ENCODE assay signal across 27 cellular contexts in genomic region chr3:33644598-33644997, GRCh38.
DNase-seq lines count a peak whose midpoint lies in the region; ATAC-seq, FAIRE-seq and TF ChIP-seq lines count a peak whose summit lies in the region.
"Had no signal": no experiment of that assay in that cellular context is flagged by ENCODE, and none has a peak within 500 bp of the region (broad histone marks: within the 10 kb centered on the region; RNA-seq: fewer than 3 reads in every experiment).

No MANE protein-coding gene starts in this region.

- H3K4me1 ChIP-seq in HEK293 (ENCODE audit: control insufficient read depth, insufficient read depth, low read length) (no peaks in the 10 kb centered on the region), colonic mucosa (no peaks in the 10 kb centered on the region)
- H3K4me1 ChIP-seq: upper lobe of right lung had no signal

- POLR2A ChIA-PET in HEK293 (lab: Yijun Ruan, JAX) = interaction anchor here (0.6 to 2.5 kb wide), 2 partner anchors 14 to 106 kb away, joined by 6 to 16 read pairs; no protein-coding TSS in a partner anchor

- DNase-seq in COR-L47 (lab: John Stamatoyannopoulos, UW) (peak; percentile 5), germinal center (ENCODE audit: low spot score) (no peak), immature natural killer cell (no peak), colonic mucosa (no peak)
- DNase-seq: activated gamma-delta T cell; activated naive CD8-positive, alpha-beta T cell treated with anti-CD3 and anti-CD28 coated beads, Interleukin-2, amount 10 ng/mL, durations not matched to agents 7 days and 5 days; activated T-cell treated with anti-CD3 and anti-CD28 coated beads, Interleukin-2, amount 50 U/mL, for 24 hours; DMS153; esophagus squamous epithelium; foreskin melanocyte; GDM1; HFFc6; NCI-H1930; ovary; SIG-M5; stimulated activated naive B cell treated with anti-CD40 and anti-IgM and Interleukin-4, amounts not matched to agents 10 μg/mL and 1 μg/mL and 100 μg/mL, for 72 hours; upper lobe of right lung had no signal

- intact Hi-C loops in colonic mucosa (cut with DNase I) = no loop called here

- H3K9ac ChIP-seq in colonic mucosa (ENCODE audit: low read depth in 2 of 2, low read length in 2 of 2) = no peak overlapping the region

- FAIRE-seq in islet of Langerhans (lab: Jason Lieb, UNC) = peak; percentile 43

- no peak for ATAC-seq in GM19397 (IDR thresholded peaks at IDR 0.05; ENCODE audit: unreplicated experiment)
- ATAC-seq: natural killer cell treated with Interleukin-12 subunit alpha and Interleukin-12 subunit beta and Interleukin-15 and Interleukin-18, amount 100 ng/mL, for 72 hours; stimulated activated naive B cell treated with anti-CD40 and anti-IgM and Interleukin-4, amounts not matched to agents 10 μg/mL and 1 μg/mL and 100 μg/mL, for 72 hours had no signal

- H3K36me3 ChIP-seq in HEK293 (ENCODE audit: control insufficient read depth in 2 of 2, insufficient read depth in 1 of 2, low read length in 2 of 2) (no peaks in the 10 kb centered on the region), colonic mucosa (no peaks in the 10 kb centered on the region)
- H3K36me3 ChIP-seq: ascending aorta, ovary had no signal

- no peak overlapping the region for H3K27ac ChIP-seq in HEK293 (ENCODE audit: extremely low read depth, low read depth, low read length)
- peak overlapping the region; percentile 64 for H3K27ac ChIP-seq in angular gyrus (ENCODE audit: low read depth, low read length)
- H3K27ac ChIP-seq in colonic mucosa = no peak overlapping the region
- H3K27ac ChIP-seq: ascending aorta, ovary, suprapubic skin, upper lobe of right lung had no signal

- no peaks in the 10 kb centered on the region for H3K9me3 ChIP-seq in HEK293 (ENCODE audit: control insufficient read depth, insufficient read depth, low read depth, low read length)
- no peaks in the 10 kb centered on the region for H3K9me3 ChIP-seq in colonic mucosa
- H3K9me3 ChIP-seq: ascending aorta, esophagus squamous epithelium, mucosa of descending colon, ovary, suprapubic skin, upper lobe of right lung had no signal

- peaks cover 0 to 3% (median 3%) of the 10 kb centered on the region in 3 donors for H3K36me3 Mint-ChIP-seq in immature natural killer cell

- H3K27ac Mint-ChIP-seq in immature natural killer cell = no peak overlapping the region
- H3K27ac Mint-ChIP-seq: activated naive CD8-positive, alpha-beta T cell treated with anti-CD3 and anti-CD28 coated beads, Interleukin-2, amount 10 ng/mL, durations not matched to agents 7 days and 5 days; dendritic cell treated with granulocyte-macrophage colony-stimulating factor and Interleukin-4, amounts not matched to agents 40 ng/mL and 50 ng/mL, for 4 days; HFFc6; natural killer cell treated with Interleukin-12 subunit alpha and Interleukin-12 subunit beta and Interleukin-15 and Interleukin-18, amount 100 ng/mL, for 72 hours; stimulated activated naive B cell treated with anti-CD40 and anti-IgM and Interleukin-4, amounts not matched to agents 10 μg/mL and 1 μg/mL and 100 μg/mL, for 72 hours had no signal

- no peaks in the 10 kb centered on the region for H3K9me3 Mint-ChIP-seq in immature natural killer cell
- H3K9me3 Mint-ChIP-seq: activated naive CD8-positive, alpha-beta T cell treated with anti-CD3 and anti-CD28 coated beads, Interleukin-2, amount 10 ng/mL, durations not matched to agents 7 days and 5 days; activated T-cell treated with anti-CD3 and anti-CD28 coated beads, Interleukin-2, amount 50 U/mL, for 24 hours; central memory CD8-positive, alpha-beta T cell; dendritic cell treated with granulocyte-macrophage colony-stimulating factor and Interleukin-4, amounts not matched to agents 40 ng/mL and 50 ng/mL, for 4 days; HFFc6; natural killer cell treated with Interleukin-12 subunit alpha and Interleukin-12 subunit beta and Interleukin-15 and Interleukin-18, amount 100 ng/mL, for 72 hours; stimulated activated naive B cell treated with anti-CD40 and anti-IgM and Interleukin-4, amounts not matched to agents 10 μg/mL and 1 μg/mL and 100 μg/mL, for 72 hours had no signal

- H3K4me1 Mint-ChIP-seq in immature natural killer cell = peaks cover 17 to 21% of the 10 kb centered on the region in 2 donors

- H3K27me3 Mint-ChIP-seq in immature natural killer cell (ENCODE audit: low read depth in 3 of 3) = peaks cover 0 to 1% (median 0%) of the 10 kb centered on the region in 3 donors
- H3K27me3 Mint-ChIP-seq: activated naive CD8-positive, alpha-beta T cell treated with anti-CD3 and anti-CD28 coated beads, Interleukin-2, amount 10 ng/mL, durations not matched to agents 7 days and 5 days; activated T-cell treated with anti-CD3 and anti-CD28 coated beads, Interleukin-2, amount 50 U/mL, for 24 hours; central memory CD8-positive, alpha-beta T cell; dendritic cell treated with granulocyte-macrophage colony-stimulating factor and Interleukin-4, amounts not matched to agents 40 ng/mL and 50 ng/mL, for 4 days; natural killer cell treated with Interleukin-12 subunit alpha and Interleukin-12 subunit beta and Interleukin-15 and Interleukin-18, amount 100 ng/mL, for 72 hours; stimulated activated naive B cell treated with anti-CD40 and anti-IgM and Interleukin-4, amounts not matched to agents 10 μg/mL and 1 μg/mL and 100 μg/mL, for 72 hours had no signal

- TF ChIP-seq CTCF in HEK293 (tag by site-specific recombination; IDR thresholded peaks at IDR 0.05) (no peak), colonic mucosa (IDR thresholded peaks at IDR 0.05) (no peak)

- H3K4me3 Mint-ChIP-seq in immature natural killer cell = no peak overlapping the region
- H3K4me3 Mint-ChIP-seq: dendritic cell treated with granulocyte-macrophage colony-stimulating factor and Interleukin-4, amounts not matched to agents 40 ng/mL and 50 ng/mL, for 4 days; HFFc6; stimulated activated naive B cell treated with anti-CD40 and anti-IgM and Interleukin-4, amounts not matched to agents 10 μg/mL and 1 μg/mL and 100 μg/mL, for 72 hours had no signal

- no peaks in the 10 kb centered on the region for H3K27me3 ChIP-seq in colonic mucosa
- H3K27me3 ChIP-seq: ascending aorta, esophagus squamous epithelium, ovary, suprapubic skin, upper lobe of right lung had no signal

- H3K4me3 ChIP-seq in HEK293 (ENCODE audit: low read depth, low read length) = no peak overlapping the region
- no peak overlapping the region for H3K4me3 ChIP-seq in colonic mucosa
- H3K4me3 ChIP-seq: mucosa of descending colon had no signal

- CTCF ChIA-PET in HEK293 (lab: Yijun Ruan, JAX) = interaction anchor here (1.4 to 1.5 kb wide), 2 partner anchors 8 to 143 kb away, joined by 5 to 8 read pairs; no protein-coding TSS in a partner anchor

TF ChIP-seq in HEK293, 187 proteins besides CTCF, POLR2A, EP300 and RAD21 (continues in another document):
- TF ChIP-seq ZFHX2 (tag by site-specific recombination; conservative IDR thresholded peaks at IDR 0.05) = no peak
- TF ChIP-seq ZNF513 (tag by site-specific recombination; IDR thresholded peaks at IDR 0.05) = no peak
- TF ChIP-seq ZNF501 (tag by site-specific recombination; IDR thresholded peaks at IDR 0.05) = no peak
- peak; percentile 26; the same call in 1 of the 2 replicates for TF ChIP-seq ZNF600 (tag by site-specific recombination; IDR thresholded peaks at IDR 0.05)
- peak; percentile 90 for TF ChIP-seq ZBTB17 (tag by site-specific recombination; IDR thresholded peaks at IDR 0.05)
- TF ChIP-seq ZNF768 (tag by site-specific recombination; IDR thresholded peaks at IDR 0.05) = no peak
- no peak for TF ChIP-seq PRDM1 (tag by site-specific recombination; IDR thresholded peaks at IDR 0.05)
- TF ChIP-seq INSM2 (tag by site-specific recombination; IDR thresholded peaks at IDR 0.05) = no peak
- no peak for TF ChIP-seq ZSCAN16 (tag by site-specific recombination; IDR thresholded peaks at IDR 0.05)
- peak; percentile 58 for TF ChIP-seq ZNF10 (tag by site-specific recombination; IDR thresholded peaks at IDR 0.05)
- no peak for TF ChIP-seq ZNF544 (tag by site-specific recombination; IDR thresholded peaks at IDR 0.05)
- no peak for TF ChIP-seq IKZF3 (tag by site-specific recombination; IDR thresholded peaks at IDR 0.05)
- TF ChIP-seq ZBTB21 (tag by site-specific recombination; IDR thresholded peaks at IDR 0.05) = no peak
- TF ChIP-seq GLIS1 (tag by site-specific recombination; IDR thresholded peaks at IDR 0.05) = peak; percentile 51; the same call in 1 of the 2 replicates
- no peak for TF ChIP-seq ZXDB (tag by site-specific recombination; IDR thresholded peaks at IDR 0.05)
- no peak for TF ChIP-seq ZNF514 (tag by site-specific recombination; IDR thresholded peaks at IDR 0.05)
- TF ChIP-seq ZNF610 (tag by site-specific recombination; IDR thresholded peaks at IDR 0.05; ENCODE audit: borderline replicate concordance) = no peak
- no peak for TF ChIP-seq GLI4 (tag by site-specific recombination; IDR thresholded peaks at IDR 0.05)
